ENCODE assay signal across 29 cellular contexts in genomic region chr6:169417101-169417500, GRCh38.
"Had no signal": no experiment of that assay in that cellular context is flagged by ENCODE, and none has a peak within 500 bp of the region (broad histone marks: within the 10 kb centered on the region; RNA-seq: fewer than 3 reads in every experiment).

No MANE protein-coding gene starts in this region.

- H3K4me2 ChIP-seq: neural progenitor cell, smooth muscle cell had no signal

- H3K9me3 ChIP-seq: ovary, thyroid gland had no signal

- H3K4me3 ChIP-seq: neural progenitor cell, ovary, psoas muscle, skin epidermis, smooth muscle cell, spleen, thoracic aorta, thyroid gland, tibial nerve, upper lobe of right lung, uterus had no signal

- H3K4me1 ChIP-seq: neural progenitor cell, parathyroid adenoma, psoas muscle, spleen, thyroid gland, uterus had no signal

- H3K36me3 ChIP-seq: ovary, spleen, thoracic aorta, thyroid gland, tibial nerve, upper lobe of right lung, uterus had no signal

- ATAC-seq: naive thymus-derived CD4-positive, alpha-beta T cell; natural killer cell; psoas muscle; right cardiac atrium; sciatic nerve; stimulated activated memory B cell treated with anti-CD40 and anti-IgM and Interleukin-4, amounts not matched to agents 10 μg/mL and 1 μg/mL and 100 μg/mL, for 72 hours; stimulated activated naive CD8-positive, alpha-beta T cell treated with anti-CD3 and anti-CD28 coated beads, Interleukin-15, amount 100 ng/mL, for 72 hours; stimulated activated naive CD8-positive, alpha-beta T cell treated with anti-CD3 and anti-CD28 coated beads, Interleukin-15, Interleukin-2, amounts not matched to agents 100 U/mL and 50 U/mL, for 24 hours; upper lobe of right lung had no signal

- H3K27ac ChIP-seq: neural progenitor cell, ovary, parathyroid adenoma, psoas muscle, skin epidermis, spleen, thoracic aorta, thyroid gland, upper lobe of right lung had no signal

- DNase-seq: naive thymus-derived CD4-positive, alpha-beta T cell; natural killer cell; occipital lobe; ovary; posterior cingulate gyrus; psoas muscle; right cardiac atrium; spleen; stimulated activated CD4-positive, alpha-beta T cell treated with anti-CD3 and anti-CD28 coated beads, Interleukin-12 subunit alpha, Interleukin-12 subunit beta, amount 100 ng/mL, for 4 hours; stimulated activated CD4-positive, alpha-beta T cell treated with anti-CD3 and anti-CD28 coated beads, Interleukin-1b, Interleukin-23, amount 100 ng/mL, for 48 hours; stimulated activated CD4-positive, alpha-beta T cell treated with anti-CD3 and anti-CD28 coated beads, Interleukin-4, amount 100 ng/mL, for 1 hour; stimulated activated CD4-positive, alpha-beta T cell treated with anti-CD3 and anti-CD28 coated beads, Interleukin-4, amount 100 ng/mL, for 4 hours; stimulated activated CD8-positive, alpha-beta memory T cell treated with anti-CD3 and anti-CD28 coated beads, Interleukin-4, amount 100 ng/mL, for 48 hours; stimulated activated naive CD4-positive, alpha-beta T cell; stimulated activated naive CD8-positive, alpha-beta T cell treated with anti-CD3 and anti-CD28 coated beads, Interleukin-15, amount 100 ng/mL, for 72 hours; stimulated activated naive CD8-positive, alpha-beta T cell treated with anti-CD3 and anti-CD28 coated beads, Interleukin-15, Interleukin-2, amounts not matched to agents 100 U/mL and 50 U/mL, for 24 hours; substantia nigra; thyroid gland; trophoblast cell; upper lobe of right lung; uterus had no signal

- H2AFZ ChIP-seq: neural progenitor cell, parathyroid adenoma had no signal

- H3K79me2 ChIP-seq: parathyroid adenoma had no signal

- H3K27me3 ChIP-seq: neural progenitor cell, ovary, spleen, thyroid gland, tibial nerve, upper lobe of right lung, uterus had no signal

- H3K9ac ChIP-seq: neural progenitor cell, parathyroid adenoma had no signal
